ENCODE assay signal across 1 cellular context in the genomic region with DNA sequence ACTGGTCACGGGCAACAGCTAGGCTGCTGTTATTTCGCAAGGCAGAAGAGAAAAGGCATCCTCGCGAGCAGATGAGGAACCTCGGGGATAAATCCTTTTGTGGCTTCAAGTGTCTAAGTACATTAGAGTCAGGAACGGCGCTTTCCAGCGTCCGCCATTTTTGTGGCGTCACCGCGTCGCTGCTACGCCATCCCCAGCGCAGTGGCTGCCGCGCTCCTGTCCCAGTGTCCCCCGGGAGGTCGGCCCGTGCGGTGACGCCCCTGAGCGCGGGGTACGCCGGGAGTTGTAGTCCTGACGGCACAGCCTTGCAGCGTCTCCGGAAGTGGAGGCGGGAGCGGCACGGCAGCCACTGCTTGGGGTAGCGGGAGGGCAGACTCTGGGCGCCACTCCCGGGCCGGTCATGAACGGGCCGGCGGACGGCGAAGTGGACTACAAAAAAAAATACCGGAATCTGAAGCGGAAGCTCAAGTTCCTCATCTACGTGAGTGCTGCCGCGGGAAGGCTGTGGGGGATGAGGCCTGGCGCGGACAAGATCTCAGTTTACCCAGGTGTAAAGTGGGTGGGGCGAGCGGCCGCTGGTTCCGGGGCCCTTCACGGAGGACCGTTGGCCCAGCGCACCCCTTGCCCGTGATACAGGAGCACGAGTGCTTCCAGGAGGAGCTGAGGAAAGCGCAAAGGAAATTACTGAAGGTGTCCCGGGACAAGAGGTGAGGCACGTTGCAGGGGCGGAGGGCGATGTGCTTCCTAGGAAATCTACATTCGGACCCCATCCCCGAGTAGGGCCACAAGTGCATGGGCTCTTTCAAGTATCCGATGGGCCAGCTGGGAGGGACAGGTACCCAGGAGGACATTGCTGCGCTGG.
TF ChIP-seq lines count a peak whose summit lies in the region.

Gene INO80E (plus strand): TSS at position 331 of the 862 bp plus-strand sequence. CDS start 70 bp downstream, at position 401.

TF ChIP-seq in HepG2, 621 proteins besides CTCF, POLR2A, EP300 and RAD21 (continued from another document and continues in another):
- TF ChIP-seq STAT6 (CRISPR knock-in tag; IDR thresholded peaks at IDR 0.05; ENCODE audit: borderline replicate concordance) (peak; percentile 94; the same call in 1 of the 2 replicates), ZBTB1 (CRISPR knock-in tag; IDR thresholded peaks at IDR 0.05; ENCODE audit: borderline replicate concordance) (no peak), TSC22D2 (CRISPR knock-in tag; IDR thresholded peaks at IDR 0.05; ENCODE audit: borderline replicate concordance) (peak; percentile 56; the same call in 1 of the 2 replicates), HOXA7 (CRISPR knock-in tag; IDR thresholded peaks at IDR 0.05) (no peak), TOPORS (CRISPR knock-in tag; IDR thresholded peaks at IDR 0.05) (no peak), RNF2 (conservative IDR thresholded peaks at IDR 0.05; ENCODE audit: low read depth) (no peak), ZNF496 (CRISPR knock-in tag; IDR thresholded peaks at IDR 0.05; ENCODE audit: insufficient replicate concordance) (no peak), ZNF362 (CRISPR knock-in tag; IDR thresholded peaks at IDR 0.05; ENCODE audit: borderline replicate concordance) (peak; percentile 28), TEAD3 (CRISPR knock-in tag; optimal IDR thresholded peaks at IDR 0.05; ENCODE audit: borderline replicate concordance) (peak; percentile 63), ZNF737 (CRISPR knock-in tag; IDR thresholded peaks at IDR 0.05; ENCODE audit: borderline replicate concordance) (0 out of 2 replicates have a peak, but pooled peaks have one; percentile 10), TMF1 (CRISPR knock-in tag; IDR thresholded peaks at IDR 0.05; ENCODE audit: low read depth) (no peak; the same call in none of the 2 replicates), ZBTB43 (CRISPR knock-in tag; conservative IDR thresholded peaks at IDR 0.05) (peak; percentile 23; the same call in 1 of the 2 replicates), ZNF740 (CRISPR knock-in tag; IDR thresholded peaks at IDR 0.05) (no peak), HOMEZ (CRISPR knock-in tag; IDR thresholded peaks at IDR 0.05; ENCODE audit: low read depth) (no peak; the same call in 1 of the 2 replicates), IKZF4 (CRISPR knock-in tag; IDR thresholded peaks at IDR 0.05; ENCODE audit: borderline replicate concordance, low read depth, not compliant biosample characterization) (peak; percentile 71), YEATS2 (CRISPR knock-in tag; IDR thresholded peaks at IDR 0.05; ENCODE audit: borderline replicate concordance) (peak; percentile 94), ZNF354B (CRISPR knock-in tag; IDR thresholded peaks at IDR 0.05) (no peak), GFI1 (CRISPR knock-in tag; IDR thresholded peaks at IDR 0.05; ENCODE audit: borderline replicate concordance) (no peak), CC2D1A (CRISPR knock-in tag; IDR thresholded peaks at IDR 0.05) (no peak), ZNF556 (CRISPR knock-in tag; IDR thresholded peaks at IDR 0.05; ENCODE audit: borderline replicate concordance) (peak; percentile 83), ZNF772 (CRISPR knock-in tag; IDR thresholded peaks at IDR 0.05) (peak; percentile 69; the same call in 1 of the 2 replicates), RFXANK (CRISPR knock-in tag; IDR thresholded peaks at IDR 0.05) (no peak), TBP (CRISPR knock-in tag; IDR thresholded peaks at IDR 0.05) (peak; percentile 96; the same call in 1 of the 2 replicates), SRF (IDR thresholded peaks at IDR 0.05; ENCODE audit: low read depth, low read length) (no peak), NR2F2 (IDR thresholded peaks at IDR 0.05; ENCODE audit: borderline replicate concordance, low read depth) (peak; percentile 10; the same call in 1 of the 2 replicates), ZSCAN25 (CRISPR knock-in tag; IDR thresholded peaks at IDR 0.05) (no peak)
- TF ChIP-seq, protein P1, sequence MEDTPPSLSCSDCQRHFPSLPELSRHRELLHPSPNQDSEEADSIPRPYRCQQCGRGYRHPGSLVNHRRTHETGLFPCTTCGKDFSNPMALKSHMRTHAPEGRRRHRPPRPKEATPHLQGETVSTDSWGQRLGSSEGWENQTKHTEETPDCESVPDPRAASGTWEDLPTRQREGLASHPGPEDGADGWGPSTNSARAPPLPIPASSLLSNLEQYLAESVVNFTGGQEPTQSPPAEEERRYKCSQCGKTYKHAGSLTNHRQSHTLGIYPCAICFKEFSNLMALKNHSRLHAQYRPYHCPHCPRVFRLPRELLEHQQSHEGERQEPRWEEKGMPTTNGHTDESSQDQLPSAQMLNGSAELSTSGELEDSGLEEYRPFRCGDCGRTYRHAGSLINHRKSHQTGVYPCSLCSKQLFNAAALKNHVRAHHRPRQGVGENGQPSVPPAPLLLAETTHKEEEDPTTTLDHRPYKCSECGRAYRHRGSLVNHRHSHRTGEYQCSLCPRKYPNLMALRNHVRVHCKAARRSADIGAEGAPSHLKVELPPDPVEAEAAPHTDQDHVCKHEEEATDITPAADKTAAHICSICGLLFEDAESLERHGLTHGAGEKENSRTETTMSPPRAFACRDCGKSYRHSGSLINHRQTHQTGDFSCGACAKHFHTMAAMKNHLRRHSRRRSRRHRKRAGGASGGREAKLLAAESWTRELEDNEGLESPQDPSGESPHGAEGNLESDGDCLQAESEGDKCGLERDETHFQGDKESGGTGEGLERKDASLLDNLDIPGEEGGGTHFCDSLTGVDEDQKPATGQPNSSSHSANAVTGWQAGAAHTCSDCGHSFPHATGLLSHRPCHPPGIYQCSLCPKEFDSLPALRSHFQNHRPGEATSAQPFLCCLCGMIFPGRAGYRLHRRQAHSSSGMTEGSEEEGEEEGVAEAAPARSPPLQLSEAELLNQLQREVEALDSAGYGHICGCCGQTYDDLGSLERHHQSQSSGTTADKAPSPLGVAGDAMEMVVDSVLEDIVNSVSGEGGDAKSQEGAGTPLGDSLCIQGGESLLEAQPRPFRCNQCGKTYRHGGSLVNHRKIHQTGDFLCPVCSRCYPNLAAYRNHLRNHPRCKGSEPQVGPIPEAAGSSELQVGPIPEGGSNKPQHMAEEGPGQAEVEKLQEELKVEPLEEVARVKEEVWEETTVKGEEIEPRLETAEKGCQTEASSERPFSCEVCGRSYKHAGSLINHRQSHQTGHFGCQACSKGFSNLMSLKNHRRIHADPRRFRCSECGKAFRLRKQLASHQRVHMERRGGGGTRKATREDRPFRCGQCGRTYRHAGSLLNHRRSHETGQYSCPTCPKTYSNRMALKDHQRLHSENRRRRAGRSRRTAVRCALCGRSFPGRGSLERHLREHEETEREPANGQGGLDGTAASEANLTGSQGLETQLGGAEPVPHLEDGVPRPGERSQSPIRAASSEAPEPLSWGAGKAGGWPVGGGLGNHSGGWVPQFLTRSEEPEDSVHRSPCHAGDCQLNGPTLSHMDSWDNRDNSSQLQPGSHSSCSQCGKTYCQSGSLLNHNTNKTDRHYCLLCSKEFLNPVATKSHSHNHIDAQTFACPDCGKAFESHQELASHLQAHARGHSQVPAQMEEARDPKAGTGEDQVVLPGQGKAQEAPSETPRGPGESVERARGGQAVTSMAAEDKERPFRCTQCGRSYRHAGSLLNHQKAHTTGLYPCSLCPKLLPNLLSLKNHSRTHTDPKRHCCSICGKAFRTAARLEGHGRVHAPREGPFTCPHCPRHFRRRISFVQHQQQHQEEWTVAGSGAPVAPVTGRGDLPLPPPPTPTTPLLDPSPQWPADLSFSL (CRISPR knock-in tag; IDR thresholded peaks at IDR 0.05), result no peak
- TF ChIP-seq, protein P2, sequence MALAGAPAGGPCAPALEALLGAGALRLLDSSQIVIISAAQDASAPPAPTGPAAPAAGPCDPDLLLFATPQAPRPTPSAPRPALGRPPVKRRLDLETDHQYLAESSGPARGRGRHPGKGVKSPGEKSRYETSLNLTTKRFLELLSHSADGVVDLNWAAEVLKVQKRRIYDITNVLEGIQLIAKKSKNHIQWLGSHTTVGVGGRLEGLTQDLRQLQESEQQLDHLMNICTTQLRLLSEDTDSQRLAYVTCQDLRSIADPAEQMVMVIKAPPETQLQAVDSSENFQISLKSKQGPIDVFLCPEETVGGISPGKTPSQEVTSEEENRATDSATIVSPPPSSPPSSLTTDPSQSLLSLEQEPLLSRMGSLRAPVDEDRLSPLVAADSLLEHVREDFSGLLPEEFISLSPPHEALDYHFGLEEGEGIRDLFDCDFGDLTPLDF (CRISPR knock-in tag; IDR thresholded peaks at IDR 0.05), result peak; percentile 2; the same call in 1 of the 2 replicates
- TF ChIP-seq, protein P3, sequence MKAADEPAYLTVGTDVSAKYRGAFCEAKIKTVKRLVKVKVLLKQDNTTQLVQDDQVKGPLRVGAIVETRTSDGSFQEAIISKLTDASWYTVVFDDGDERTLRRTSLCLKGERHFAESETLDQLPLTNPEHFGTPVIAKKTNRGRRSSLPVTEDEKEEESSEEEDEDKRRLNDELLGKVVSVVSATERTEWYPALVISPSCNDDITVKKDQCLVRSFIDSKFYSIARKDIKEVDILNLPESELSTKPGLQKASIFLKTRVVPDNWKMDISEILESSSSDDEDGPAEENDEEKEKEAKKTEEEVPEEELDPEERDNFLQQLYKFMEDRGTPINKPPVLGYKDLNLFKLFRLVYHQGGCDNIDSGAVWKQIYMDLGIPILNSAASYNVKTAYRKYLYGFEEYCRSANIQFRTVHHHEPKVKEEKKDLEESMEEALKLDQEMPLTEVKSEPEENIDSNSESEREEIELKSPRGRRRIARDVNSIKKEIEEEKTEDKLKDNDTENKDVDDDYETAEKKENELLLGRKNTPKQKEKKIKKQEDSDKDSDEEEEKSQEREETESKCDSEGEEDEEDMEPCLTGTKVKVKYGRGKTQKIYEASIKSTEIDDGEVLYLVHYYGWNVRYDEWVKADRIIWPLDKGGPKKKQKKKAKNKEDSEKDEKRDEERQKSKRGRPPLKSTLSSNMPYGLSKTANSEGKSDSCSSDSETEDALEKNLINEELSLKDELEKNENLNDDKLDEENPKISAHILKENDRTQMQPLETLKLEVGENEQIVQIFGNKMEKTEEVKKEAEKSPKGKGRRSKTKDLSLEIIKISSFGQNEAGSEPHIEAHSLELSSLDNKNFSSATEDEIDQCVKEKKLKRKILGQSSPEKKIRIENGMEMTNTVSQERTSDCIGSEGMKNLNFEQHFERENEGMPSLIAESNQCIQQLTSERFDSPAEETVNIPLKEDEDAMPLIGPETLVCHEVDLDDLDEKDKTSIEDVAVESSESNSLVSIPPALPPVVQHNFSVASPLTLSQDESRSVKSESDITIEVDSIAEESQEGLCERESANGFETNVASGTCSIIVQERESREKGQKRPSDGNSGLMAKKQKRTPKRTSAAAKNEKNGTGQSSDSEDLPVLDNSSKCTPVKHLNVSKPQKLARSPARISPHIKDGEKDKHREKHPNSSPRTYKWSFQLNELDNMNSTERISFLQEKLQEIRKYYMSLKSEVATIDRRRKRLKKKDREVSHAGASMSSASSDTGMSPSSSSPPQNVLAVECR (CRISPR knock-in tag; IDR thresholded peaks at IDR 0.05; ENCODE audit: borderline replicate concordance), result peak; percentile 98; the same call in 1 of the 2 replicates
